Comparison of ENCODE assay signal across 23 cellular contexts in genomic region chr20:47099749-47100515, GRCh38.
DNase-seq lines count a peak whose midpoint lies in the region; ATAC-seq and TF ChIP-seq lines count a peak whose summit lies in the region.
"Had no signal": no experiment of that assay in that cellular context is flagged by ENCODE, and none has a peak within 500 bp of the region (broad histone marks: within the 10 kb centered on the region; RNA-seq: fewer than 3 reads in every experiment).

No MANE protein-coding gene starts in this region.

- H3K4me3 ChIP-seq in choroid plexus epithelial cell (ENCODE audit: low read depth, low read length) (no peak overlapping the region), Peyer's patch (no peak overlapping the region)
- H3K4me3 ChIP-seq in effector memory CD4-positive, alpha-beta T cell (ENCODE audit: insufficient read depth, low read depth, low read length, poor library complexity, severe bottlenecking): no peak overlapping the region
- H3K4me3 ChIP-seq: cardiac muscle cell had no signal

- H3K27me3 ChIP-seq in Peyer's patch: no peaks in the 10 kb centered on the region
- H3K27me3 ChIP-seq in effector memory CD4-positive, alpha-beta T cell (replicated peaks; ENCODE audit: control insufficient read depth, insufficient read depth, low read length, poor library complexity, severe bottlenecking): no peaks in the 10 kb centered on the region
- H3K27me3 ChIP-seq: cardiac muscle cell had no signal

- intact Hi-C loops in left ventricle myocardium superior (cut with micrococcal nuclease): no loop called here

- H3K36me3 ChIP-seq in Peyer's patch: no peaks in the 10 kb centered on the region
- no peaks in the 10 kb centered on the region for H3K36me3 ChIP-seq in effector memory CD4-positive, alpha-beta T cell (ENCODE audit: control insufficient read depth, insufficient read depth, low read length)
- H3K36me3 ChIP-seq: cardiac muscle cell, neutrophil had no signal

- TF ChIP-seq CTCF in choroid plexus epithelial cell (conservative IDR thresholded peaks at IDR 0.05; ENCODE audit: low read depth, low read length) (no peak), Peyer's patch (IDR thresholded peaks at IDR 0.05) (no peak)

- H3K9me3 ChIP-seq in Peyer's patch: no peaks in the 10 kb centered on the region
- no peaks in the 10 kb centered on the region for H3K9me3 ChIP-seq in effector memory CD4-positive, alpha-beta T cell (ENCODE audit: control insufficient read depth, low read length)

- peak; percentile 76 for ATAC-seq in left ventricle myocardium superior
- ATAC-seq in HG03025 (IDR thresholded peaks at IDR 0.05; ENCODE audit: low FRiP score, unreplicated experiment): no peak
- ATAC-seq: activated naive CD8-positive, alpha-beta T cell treated with anti-CD3 and anti-CD28 coated beads, Interleukin-2, amount 50 U/mL, for 24 hours; HepG2; T-cell had no signal

- TF ChIP-seq POLR2A in Peyer's patch (IDR thresholded peaks at IDR 0.05): no peak

- no peak overlapping the region for H3K27ac ChIP-seq in Peyer's patch
- H3K27ac ChIP-seq in effector memory CD4-positive, alpha-beta T cell (ENCODE audit: insufficient read depth, low read length, poor library complexity, severe bottlenecking): no peak overlapping the region
- H3K27ac ChIP-seq: cardiac muscle cell, neutrophil had no signal

- no peaks in the 10 kb centered on the region for H3K4me1 ChIP-seq in Peyer's patch
- no peaks in the 10 kb centered on the region for H3K4me1 ChIP-seq in effector memory CD4-positive, alpha-beta T cell (ENCODE audit: control insufficient read depth, insufficient read depth, low read length, poor library complexity, severe bottlenecking)

- DNase-seq in AG20443 (ENCODE audit: low spot score) (peak; percentile 51), choroid plexus epithelial cell (ENCODE audit: low read depth) (peak; percentile 73), left ventricle myocardium superior (peak; percentile 47), stromal cell of bone marrow (ENCODE audit: low read depth) (peak; percentile 26), Peyer's patch (no peak), SK-N-DZ (ENCODE audit: low spot score) (no peak)
- no peak for DNase-seq in effector memory CD4-positive, alpha-beta T cell
- DNase-seq: activated CD4-positive, alpha-beta T cell treated with anti-CD3 and anti-CD28 coated beads for 4 hours; activated effector memory CD4-positive, alpha-beta T cell treated with Interleukin-2 at 50 U/mL for 16 hours; activated naive CD8-positive, alpha-beta T cell treated with anti-CD3 and anti-CD28 coated beads, Interleukin-2, amount 50 U/mL, for 24 hours; CD4-positive, alpha-beta memory T cell; erythroblast; GDM1; immature natural killer cell; NCI-H1436 treated with DMSO at 0.1 percent for 48 hours; NCI-H69; retina; stimulated activated CD4-positive, alpha-beta T cell treated with anti-CD3 and anti-CD28 coated beads, Interleukin-15, amount 100 ng/mL, for 24 hours; T-cell had no signal

Comparison
In these comparisons a context has a peak if more than half of its experiments do, and no peak if none do; other contexts are left out.
1. DNase-seq: peak in AG20443 (single experiment), choroid plexus epithelial cell (single experiment), left ventricle myocardium superior (single experiment) and stromal cell of bone marrow (single experiment); none in Peyer's patch (0 of 3), effector memory CD4-positive, alpha-beta T cell (0 of 3) and SK-N-DZ (single experiment).